In genomic region chr1:196078691-196079090, GRCh38 we compare ENCODE assay signal across 18 cellular contexts.
DNase-seq lines count a peak whose midpoint lies in the region; ATAC-seq, FAIRE-seq and TF ChIP-seq lines count a peak whose summit lies in the region.
"Had no signal": no experiment of that assay in that cellular context is flagged by ENCODE, and none has a peak within 500 bp of the region (broad histone marks: within the 10 kb centered on the region; RNA-seq: fewer than 3 reads in every experiment).

No MANE protein-coding gene starts in this region.

- H3K9me1 ChIP-seq in IMR-90 (ENCODE audit: insufficient read depth, low read length): no peaks in the 10 kb centered on the region

- H3K9me3 Mint-ChIP-seq in CD8-positive, alpha-beta memory T cell: peaks cover 0 to 3% (median 2%) of the 10 kb centered on the region in 5 donors

- no peaks in the 10 kb centered on the region for H3K79me1 ChIP-seq in IMR-90 (ENCODE audit: low read depth in 1 of 2, low read length in 2 of 2)

- H3K23ac ChIP-seq in IMR-90 (ENCODE audit: low read depth, low read length): no peak overlapping the region

- H3K4me1 Mint-ChIP-seq in CD8-positive, alpha-beta memory T cell: no peaks in the 10 kb centered on the region

- DNase-seq in DMS53 (lab: John Stamatoyannopoulos, UW) (peak; percentile 53), IMR-90 (peak; percentile 18), astrocyte of the spinal cord (ENCODE audit: low read depth, low spot score) (peak; percentile 20), frontal cortex (ENCODE audit: low spot score in 2 of 2) (no peak), NCI-H1436 (lab: John Stamatoyannopoulos, UW) (no peak)
- no peak for DNase-seq in CD8-positive, alpha-beta memory T cell
- DNase-seq: activated T-cell treated with anti-CD3 and anti-CD28 coated beads, Interleukin-2, amount 50 U/mL, for 1 hour; BE2C; DMS153; effector CD8-positive, alpha-beta T cell; MV-4-11; NCI-H2107; SHP77; stimulated activated CD4-positive, alpha-beta T cell treated with anti-CD3 and anti-CD28 coated beads, Interleukin-15, amount 100 ng/mL, for 24 hours; T-helper 9 cell had no signal

- no peak overlapping the region for H4K8ac ChIP-seq in IMR-90 (ENCODE audit: low read depth in 2 of 2, low read length in 2 of 2)

- no peaks in the 10 kb centered on the region for H3K4me1 ChIP-seq in IMR-90 (ENCODE audit: control insufficient read depth, insufficient read depth, low read length)
- H3K4me1 ChIP-seq in CD8-positive, alpha-beta memory T cell (ENCODE audit: insufficient read depth, low read length): no peaks in the 10 kb centered on the region

- H3K14ac ChIP-seq in IMR-90 (replicated peaks; ENCODE audit: low read depth, low read length): no peak overlapping the region

- no peak overlapping the region for H2AK9ac ChIP-seq in IMR-90 (replicated peaks; ENCODE audit: low read depth, low read length, poor library complexity)

- H2BK5ac ChIP-seq in IMR-90 (ENCODE audit: low read depth, low read length, poor library complexity, severe bottlenecking): no peak overlapping the region

- no peak overlapping the region for H3K4me2 ChIP-seq in IMR-90 (ENCODE audit: low read depth, low read length)

- TF ChIP-seq RAD21 in IMR-90 (IDR thresholded peaks at IDR 0.05; ENCODE audit: low read length): no peak

- no peak overlapping the region for H3K9ac ChIP-seq in IMR-90 (ENCODE audit: low read depth, low read length)

- H3K27me3 ChIP-seq in IMR-90 (ENCODE audit: control insufficient read depth, insufficient read depth, low read length): no peaks in the 10 kb centered on the region
- no peaks in the 10 kb centered on the region for H3K27me3 ChIP-seq in CD8-positive, alpha-beta memory T cell (ENCODE audit: insufficient read depth, low read length, poor library complexity, severe bottlenecking)
- H3K27me3 ChIP-seq: BE2C had no signal

- TF ChIP-seq CTCF in IMR-90 (conservative IDR thresholded peaks at IDR 0.05; ENCODE audit: low read depth, low read length) (no peak), astrocyte of the spinal cord (IDR thresholded peaks at IDR 0.05; ENCODE audit: low read depth, low read length) (no peak)

- no peak overlapping the region for H3K4me3 Mint-ChIP-seq in CD8-positive, alpha-beta memory T cell
- H3K4me3 Mint-ChIP-seq: natural killer cell treated with Interleukin-12 subunit alpha and Interleukin-12 subunit beta and Interleukin-15 and Interleukin-18, amount 100 ng/mL, for 72 hours had no signal

- no peak overlapping the region for H2BK20ac ChIP-seq in IMR-90 (ENCODE audit: low read depth, low read length)

- no peak overlapping the region for H2BK120ac ChIP-seq in IMR-90 (ENCODE audit: low read depth, low read length)

- H3K27ac Mint-ChIP-seq in CD8-positive, alpha-beta memory T cell: no peak overlapping the region
- H3K27ac Mint-ChIP-seq: natural killer cell treated with Interleukin-12 subunit alpha and Interleukin-12 subunit beta and Interleukin-15 and Interleukin-18, amount 100 ng/mL, for 72 hours had no signal

- no peak overlapping the region for H4K5ac ChIP-seq in IMR-90 (ENCODE audit: low read depth, low read length)

- no peak for TF ChIP-seq POLR2A in IMR-90 (IDR thresholded peaks at IDR 0.05; ENCODE audit: low read depth, low read length)

- FAIRE-seq in frontal cortex (lab: Jason Lieb, UNC): peak; percentile 44

- no peaks in the 10 kb centered on the region for H4K20me1 ChIP-seq in IMR-90 (ENCODE audit: insufficient read depth, low read length)

- no peak overlapping the region for H4K91ac ChIP-seq in IMR-90 (ENCODE audit: insufficient read depth, low read depth, low read length)

- no peak overlapping the region for H3K4ac ChIP-seq in IMR-90 (ENCODE audit: low read depth, low read length)

- no peak for ATAC-seq in IMR-90 (ENCODE audit: low read depth)
- no peak for ATAC-seq in GM21825 (IDR thresholded peaks at IDR 0.05; ENCODE audit: unreplicated experiment)
- ATAC-seq: activated naive CD4-positive, alpha-beta T cell treated with anti-CD3 and anti-CD28 coated beads, Interleukin-2, amount 50 U/mL, for 72 hours; natural killer cell treated with Interleukin-12 subunit alpha and Interleukin-12 subunit beta and Interleukin-15 and Interleukin-18, amount 100 ng/mL, for 72 hours had no signal

- no peak overlapping the region for H2AFZ ChIP-seq in IMR-90 (replicated peaks; ENCODE audit: low read length, poor library complexity)

- H2BK15ac ChIP-seq in IMR-90 (ENCODE audit: low read depth, low read length): no peak overlapping the region

- H3K27me3 Mint-ChIP-seq in CD8-positive, alpha-beta memory T cell: no peaks in the 10 kb centered on the region
- H3K27me3 Mint-ChIP-seq: natural killer cell treated with Interleukin-12 subunit alpha and Interleukin-12 subunit beta and Interleukin-15 and Interleukin-18, amount 100 ng/mL, for 72 hours had no signal

- intact Hi-C loops in IMR-90 (cut with micrococcal nuclease): no loop called here

- H3K4me3 ChIP-seq in IMR-90 (ENCODE audit: insufficient read depth, low read depth, low read length): no peak overlapping the region
- no peak overlapping the region for H3K4me3 ChIP-seq in astrocyte of the spinal cord (ENCODE audit: low read depth, low read length)
- H3K4me3 ChIP-seq in CD8-positive, alpha-beta memory T cell (ENCODE audit: low read length): no peak overlapping the region

- no CpG with 5 or more reads among the region's 3 CpGs for WGBS in IMR-90 (ENCODE audit: extremely low coverage in 2 of 2, insufficient read length in 1 of 2), 2 experiments

- no TSS peak for BruUV-seq in IMR-90 (replicated peaks; lab: Mats Ljungman, UMichigan)

- no peak overlapping the region for H3K27ac ChIP-seq in IMR-90 (ENCODE audit: insufficient read depth, low read length)
- H3K27ac ChIP-seq in CD8-positive, alpha-beta memory T cell (ENCODE audit: low read depth, low read length): no peak overlapping the region

- CTCF ChIA-PET in IMR-90 (lab: Yijun Ruan, JAX): no interaction called here
- CTCF ChIA-PET in CD8-positive, alpha-beta memory T cell (lab: Charles Lee): no interaction called here

- in situ Hi-C loops in IMR-90 (cut with MboI; ENCODE audit: low sequenced_read_pairs) (no loop called here), astrocyte of the spinal cord (cut with HindIII; ENCODE audit: low sequenced_read_pairs) (no loop called here)

- no peak overlapping the region for H3K56ac ChIP-seq in IMR-90 (ENCODE audit: extremely low read depth, insufficient read depth, low read length)

- H3K36me3 Mint-ChIP-seq in CD8-positive, alpha-beta memory T cell: no peaks in the 10 kb centered on the region
- H3K36me3 Mint-ChIP-seq: activated naive CD4-positive, alpha-beta T cell treated with anti-CD3 and anti-CD28 coated beads, Interleukin-2, amount 50 U/mL, for 72 hours had no signal

- no peaks in the 10 kb centered on the region for H3K9me3 ChIP-seq in IMR-90 (ENCODE audit: control insufficient read depth, insufficient read depth, low read length)
- H3K9me3 ChIP-seq in CD8-positive, alpha-beta memory T cell (ENCODE audit: low read length): no peaks in the 10 kb centered on the region
- H3K9me3 ChIP-seq: BE2C had no signal

- H2AK5ac ChIP-seq in IMR-90 (ENCODE audit: low read depth, low read length): no peak overlapping the region

- POLR2A ChIA-PET in IMR-90 (lab: Charles Lee; ENCODE audit: unreplicated experiment): no interaction called here
- POLR2A ChIA-PET in CD8-positive, alpha-beta memory T cell (lab: Charles Lee): no interaction called here

- no peak overlapping the region for H3K18ac ChIP-seq in IMR-90 (ENCODE audit: low read depth, low read length)

- dilution Hi-C loops in IMR-90 (cut with HindIII; ENCODE audit: low sequenced_read_pairs, unreplicated experiment): no loop called here

- no peaks in the 10 kb centered on the region for H3K36me3 ChIP-seq in IMR-90 (ENCODE audit: control insufficient read depth, insufficient read depth, low read length)
- no peaks in the 10 kb centered on the region for H3K36me3 ChIP-seq in CD8-positive, alpha-beta memory T cell (ENCODE audit: insufficient read depth, low read length)
- H3K36me3 ChIP-seq: BE2C had no signal

TF ChIP-seq in IMR-90, 13 proteins besides CTCF, POLR2A, EP300 and RAD21:
- TF ChIP-seq NFE2L2 (IDR thresholded peaks at IDR 0.05; ENCODE audit: low read depth, low read length) (peak; percentile 97), MAFK (IDR thresholded peaks at IDR 0.05; ENCODE audit: low read depth, low read length) (peak; percentile 79), MAZ (IDR thresholded peaks at IDR 0.05; ENCODE audit: borderline replicate concordance, low read depth, low read length) (no peak)

Comparison
In these comparisons a context has a peak if more than half of its experiments do, and no peak if none do; other contexts are left out.
1. DNase-seq: peak in DMS53 (single experiment), IMR-90 (single experiment) and astrocyte of the spinal cord (single experiment); none in frontal cortex (0 of 2), NCI-H1436 (single experiment) and CD8-positive, alpha-beta memory T cell (0 of 5).